In the genomic region with DNA sequence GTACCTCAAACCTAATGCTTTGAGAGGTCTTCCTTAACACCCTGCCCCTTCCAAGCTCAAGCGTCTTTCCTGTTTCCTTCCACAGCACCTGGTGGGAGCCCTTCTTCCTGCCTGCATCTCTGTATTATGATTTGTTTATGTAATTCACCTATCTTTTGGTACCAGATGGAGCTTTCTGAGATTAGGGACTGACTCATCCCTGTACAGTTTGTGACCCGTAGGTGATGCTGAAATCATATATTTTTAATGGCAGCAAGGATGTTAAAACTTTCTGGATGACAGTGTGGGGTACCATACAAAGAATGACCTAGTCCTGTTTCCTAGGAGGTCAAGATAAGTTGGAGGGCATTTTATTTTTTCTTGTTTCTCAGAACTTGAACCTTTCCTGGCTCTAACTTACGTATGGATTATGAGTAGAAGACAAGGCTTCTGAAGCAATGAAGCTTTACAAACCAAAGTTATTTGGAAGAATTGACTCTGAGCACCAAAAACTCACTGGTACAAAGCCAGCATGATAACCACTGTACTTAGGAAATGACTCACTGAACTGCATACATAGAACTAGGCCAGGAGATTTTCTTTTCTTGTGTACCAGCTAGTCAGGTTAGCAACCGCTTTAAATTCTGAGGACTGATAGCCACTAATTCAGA, we compare ENCODE assay signal across 10 cellular contexts. TPM values are rescaled to one million over a fixed set of nuclear protein-coding genes. Genes with fewer than 3 reads are reported as not detected.
DNase-seq lines count a peak whose midpoint lies in the region; ATAC-seq lines count a peak whose summit lies in the region.
"Had no signal": no experiment of that assay in that cellular context is flagged by ENCODE, and none has a peak within 500 bp of the region (broad histone marks: within the 10 kb centered on the region; RNA-seq: fewer than 3 reads in every experiment).

No MANE protein-coding gene starts in this region.

- CTCF ChIA-PET in activated CD8-positive, alpha-beta memory T cell treated with anti-CD3 and anti-CD28 coated beads, Interleukin-2, amount 10 ng/mL, durations not matched to agents 7 days and 5 days (lab: Charles Lee): interaction anchor here (0.8 to 1.6 kb wide), 5 partner anchors 22 to 135 kb away, joined by 3 to 6 read pairs (median 3); partner anchors contain the start of genes HHLA2 and IFT57

- DNase-seq in activated CD8-positive, alpha-beta memory T cell treated with anti-CD3 and anti-CD28 coated beads, Interleukin-2, amount 10 ng/mL, durations not matched to agents 7 days and 5 days: peak; percentile 43
- DNase-seq in activated CD8-positive, alpha-beta memory T cell treated with anti-CD3 and anti-CD28 coated beads for 24 hours: no peak
- DNase-seq in activated T-helper 2 cell treated with anti-CD3 and anti-CD28 coated beads, Interferon-gamma antibody, Interleukin-2, Interleukin-4, amounts not matched to agents 10 μg/mL and 5 μg/mL and 100 μg/mL, durations not matched to agents 14 hours and 24 hours and 36 hours (ENCODE audit: low spot score): no peak
- DNase-seq in GM19240 (ENCODE audit: insufficient read length, low spot score): no peak
- no peak for DNase-seq in SJCRH30
- no peak for DNase-seq in hepatic stellate cell (ENCODE audit: low spot score)
- DNase-seq: mesenchymal stem cell, NCI-H1694 had no signal

- peak overlapping the region; percentile 77 for H3K27ac Mint-ChIP-seq in activated CD8-positive, alpha-beta memory T cell treated with anti-CD3 and anti-CD28 coated beads, Interleukin-2, amount 10 ng/mL, durations not matched to agents 7 days and 5 days
- peak overlapping the region; percentile 28 for H3K27ac Mint-ChIP-seq in activated T-helper 2 cell treated with anti-CD3 and anti-CD28 coated beads, Interferon-gamma antibody, Interleukin-2, Interleukin-4, amounts not matched to agents 10 μg/mL and 5 μg/mL and 100 μg/mL, durations not matched to agents 14 hours and 24 hours and 36 hours
- peak overlapping the region; percentile 15 for H3K27ac Mint-ChIP-seq in stimulated activated naive CD8-positive, alpha-beta T cell treated with anti-CD3 and anti-CD28 coated beads, Interleukin-15, Interleukin-2, amounts not matched to agents 100 ng/mL and 50 ng/mL, for 24 hours

- no peaks in the 10 kb centered on the region for H3K9me3 ChIP-seq in SJCRH30 (replicated peaks)

- intact Hi-C loops in activated T-helper 2 cell treated with anti-CD3 and anti-CD28 coated beads, Interferon-gamma antibody, Interleukin-2, Interleukin-4, amounts not matched to agents 10 μg/mL and 5 μg/mL and 100 μg/mL, durations not matched to agents 14 hours and 24 hours and 36 hours (cut with micrococcal nuclease): loop anchor here (1.0 to 5.0 kb wide), 3 partner anchors 14 to 45 kb away; no protein-coding TSS in a partner anchor

- H3K27me3 Mint-ChIP-seq in activated CD8-positive, alpha-beta memory T cell treated with anti-CD3 and anti-CD28 coated beads, Interleukin-2, amount 10 ng/mL, durations not matched to agents 7 days and 5 days: peaks cover 5% of the 10 kb centered on the region
- peaks cover 21% of the 10 kb centered on the region for H3K27me3 Mint-ChIP-seq in activated T-helper 2 cell treated with anti-CD3 and anti-CD28 coated beads, Interferon-gamma antibody, Interleukin-2, Interleukin-4, amounts not matched to agents 10 μg/mL and 5 μg/mL and 100 μg/mL, durations not matched to agents 14 hours and 24 hours and 36 hours (ENCODE audit: low read depth)
- H3K27me3 Mint-ChIP-seq in stimulated activated naive CD8-positive, alpha-beta T cell treated with anti-CD3 and anti-CD28 coated beads, Interleukin-15, Interleukin-2, amounts not matched to agents 100 ng/mL and 50 ng/mL, for 24 hours: no peaks in the 10 kb centered on the region

- H3K4me3 ChIP-seq in SJCRH30: no peak overlapping the region

- peaks cover 27% of the 10 kb centered on the region for H3K36me3 Mint-ChIP-seq in activated CD8-positive, alpha-beta memory T cell treated with anti-CD3 and anti-CD28 coated beads, Interleukin-2, amount 10 ng/mL, durations not matched to agents 7 days and 5 days
- no peaks in the 10 kb centered on the region for H3K36me3 Mint-ChIP-seq in activated T-helper 2 cell treated with anti-CD3 and anti-CD28 coated beads, Interferon-gamma antibody, Interleukin-2, Interleukin-4, amounts not matched to agents 10 μg/mL and 5 μg/mL and 100 μg/mL, durations not matched to agents 14 hours and 24 hours and 36 hours (ENCODE audit: low read depth)
- no peaks in the 10 kb centered on the region for H3K36me3 Mint-ChIP-seq in stimulated activated naive CD8-positive, alpha-beta T cell treated with anti-CD3 and anti-CD28 coated beads, Interleukin-15, Interleukin-2, amounts not matched to agents 100 ng/mL and 50 ng/mL, for 24 hours (ENCODE audit: low read depth)

- peaks cover 41% of the 10 kb centered on the region for H3K4me1 Mint-ChIP-seq in activated CD8-positive, alpha-beta memory T cell treated with anti-CD3 and anti-CD28 coated beads, Interleukin-2, amount 10 ng/mL, durations not matched to agents 7 days and 5 days
- H3K4me1 Mint-ChIP-seq in activated T-helper 2 cell treated with anti-CD3 and anti-CD28 coated beads, Interferon-gamma antibody, Interleukin-2, Interleukin-4, amounts not matched to agents 10 μg/mL and 5 μg/mL and 100 μg/mL, durations not matched to agents 14 hours and 24 hours and 36 hours (ENCODE audit: low read depth): peaks cover 18% of the 10 kb centered on the region
- H3K4me1 Mint-ChIP-seq in stimulated activated naive CD8-positive, alpha-beta T cell treated with anti-CD3 and anti-CD28 coated beads, Interleukin-15, Interleukin-2, amounts not matched to agents 100 ng/mL and 50 ng/mL, for 24 hours (ENCODE audit: low read depth): peaks cover 22% of the 10 kb centered on the region

- H3K27me3 ChIP-seq in SJCRH30: no peaks in the 10 kb centered on the region

- H3K4me3 Mint-ChIP-seq in activated CD8-positive, alpha-beta memory T cell treated with anti-CD3 and anti-CD28 coated beads, Interleukin-2, amount 10 ng/mL, durations not matched to agents 7 days and 5 days: peak overlapping the region; percentile 8
- H3K4me3 Mint-ChIP-seq in activated T-helper 2 cell treated with anti-CD3 and anti-CD28 coated beads, Interferon-gamma antibody, Interleukin-2, Interleukin-4, amounts not matched to agents 10 μg/mL and 5 μg/mL and 100 μg/mL, durations not matched to agents 14 hours and 24 hours and 36 hours (ENCODE audit: low read depth): no peak overlapping the region
- H3K4me3 Mint-ChIP-seq in stimulated activated naive CD8-positive, alpha-beta T cell treated with anti-CD3 and anti-CD28 coated beads, Interleukin-15, Interleukin-2, amounts not matched to agents 100 ng/mL and 50 ng/mL, for 24 hours: no peak overlapping the region

- peaks cover 12% of the 10 kb centered on the region for H3K4me1 ChIP-seq in SJCRH30

- H3K36me3 ChIP-seq in SJCRH30: no peaks in the 10 kb centered on the region

- peak; percentile 91 for ATAC-seq in activated CD8-positive, alpha-beta memory T cell treated with anti-CD3 and anti-CD28 coated beads, Interleukin-2, amount 10 ng/mL, durations not matched to agents 7 days and 5 days
- peak; percentile 50 for ATAC-seq in HG03060 (IDR thresholded peaks at IDR 0.05; ENCODE audit: low read depth, unreplicated experiment)

- no peaks in the 10 kb centered on the region for H3K9me3 Mint-ChIP-seq in activated CD8-positive, alpha-beta memory T cell treated with anti-CD3 and anti-CD28 coated beads, Interleukin-2, amount 10 ng/mL, durations not matched to agents 7 days and 5 days (ENCODE audit: low read depth)
- peaks cover 8% of the 10 kb centered on the region for H3K9me3 Mint-ChIP-seq in activated T-helper 2 cell treated with anti-CD3 and anti-CD28 coated beads, Interferon-gamma antibody, Interleukin-2, Interleukin-4, amounts not matched to agents 10 μg/mL and 5 μg/mL and 100 μg/mL, durations not matched to agents 14 hours and 24 hours and 36 hours
- H3K9me3 Mint-ChIP-seq in stimulated activated naive CD8-positive, alpha-beta T cell treated with anti-CD3 and anti-CD28 coated beads, Interleukin-15, Interleukin-2, amounts not matched to agents 100 ng/mL and 50 ng/mL, for 24 hours: no peaks in the 10 kb centered on the region

- H3K27ac ChIP-seq in SJCRH30: no peak overlapping the region

RNA-seq across cellular contexts. Expression of gene HHLA2, which starts 46.6 kb away (rescaled TPM):
- 1 to 10 TPM; 5.2 to 9.4 TPM for total RNA-seq in activated CD8-positive, alpha-beta memory T cell treated with anti-CD3 and anti-CD28 coated beads, Interleukin-2, amount 10 ng/mL, durations not matched to agents 7 days and 5 days
- 0.51 and 0.66 TPM in 2 replicates for total RNA-seq in activated T-helper 2 cell treated with anti-CD3 and anti-CD28 coated beads, Interferon-gamma antibody, Interleukin-2, Interleukin-4, amounts not matched to agents 10 μg/mL and 5 μg/mL and 100 μg/mL, durations not matched to agents 14 hours and 24 hours and 36 hours
- not detected in 2 replicates for total RNA-seq in SJCRH30 (2014; rRNA removed; shearing (Covaris generic))

Comparison
In these comparisons a context has a peak if more than half of its experiments do, and no peak if none do; other contexts are left out.
1. H3K27ac Mint-ChIP-seq: peak in every context shown above with its lines; median percentile 77 in activated CD8-positive, alpha-beta memory T cell treated with anti-CD3 and anti-CD28 coated beads, Interleukin-2, amount 10 ng/mL, durations not matched to agents 7 days and 5 days; 28 in activated T-helper 2 cell treated with anti-CD3 and anti-CD28 coated beads, Interferon-gamma antibody, Interleukin-2, Interleukin-4, amounts not matched to agents 10 μg/mL and 5 μg/mL and 100 μg/mL, durations not matched to agents 14 hours and 24 hours and 36 hours; 15 in stimulated activated naive CD8-positive, alpha-beta T cell treated with anti-CD3 and anti-CD28 coated beads, Interleukin-15, Interleukin-2, amounts not matched to agents 100 ng/mL and 50 ng/mL, for 24 hours.